ENCODE assay signal across 21 cellular contexts in the genomic region with DNA sequence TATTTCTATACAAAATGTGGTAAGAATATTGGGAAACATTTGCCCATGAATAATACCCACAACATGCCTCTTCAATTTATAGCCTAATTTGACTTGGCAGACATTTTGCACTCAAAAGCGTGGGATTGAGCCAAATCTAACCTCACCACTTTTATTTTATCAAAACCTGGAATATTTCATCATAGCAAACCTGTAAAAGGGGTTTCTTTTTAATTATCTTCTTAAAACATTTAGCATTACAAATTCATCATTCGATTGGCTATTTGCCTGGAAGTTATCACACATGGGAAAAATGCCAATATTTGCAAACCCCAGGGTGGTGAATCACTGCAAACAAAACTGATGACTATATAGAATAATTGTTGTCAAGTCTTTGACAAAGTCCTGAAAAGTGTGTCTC. TPM values are rescaled to one million over a fixed set of nuclear protein-coding genes. Genes with fewer than 3 reads are reported as not detected.
A peak's percentile ranks its signal among the peaks of the same experiment; 100 is the strongest.
DNase-seq lines count a peak whose midpoint lies in the region; ATAC-seq, FAIRE-seq and TF ChIP-seq lines count a peak whose summit lies in the region.
"Had no signal": no experiment of that assay in that cellular context is flagged by ENCODE, and none has a peak within 500 bp of the region (broad histone marks: within the 10 kb centered on the region; RNA-seq: fewer than 3 reads in every experiment).

No MANE protein-coding gene starts in this region.

- ATAC-seq in PC-3 (no peak), HG02588 (IDR thresholded peaks at IDR 0.05; ENCODE audit: unreplicated experiment) (no peak)

- intact Hi-C loops in PC-3 (cut with micrococcal nuclease) (no loop called here), mammary epithelial cell (cut with micrococcal nuclease) (no loop called here)

- no peaks in the 10 kb centered on the region for H3K27me3 ChIP-seq in PC-3 (ENCODE audit: low read length)
- peaks cover 1% of the 10 kb centered on the region for H3K27me3 ChIP-seq in mammary epithelial cell (ENCODE audit: insufficient read depth, low read length)
- H3K27me3 ChIP-seq: SJSA1 had no signal

- H3K27ac Mint-ChIP-seq in osteocyte (ENCODE audit: unreplicated experiment) = no peak overlapping the region
- H3K27ac Mint-ChIP-seq: CD14-positive monocyte had no signal

- H3K36me3 Mint-ChIP-seq in osteocyte (ENCODE audit: unreplicated experiment) = no peaks in the 10 kb centered on the region
- H3K36me3 Mint-ChIP-seq: CD14-positive monocyte had no signal

- 5% methylated on average over 2 of the region's 2 CpGs for WGBS in mammary epithelial cell (ENCODE audit: low coverage, missing lambda C conversion rate)

- H3K4me3 ChIP-seq in PC-3 (ENCODE audit: low read length) (no peak overlapping the region), mammary epithelial cell (replicated peaks in 1 of 3; ENCODE audit: insufficient read depth in 1 of 3, low read depth in 2 of 3, low read length in 3 of 3) (no peak overlapping the region)
- H3K4me3 ChIP-seq: GM23248, SJSA1 had no signal

- H3K4me1 ChIP-seq in PC-3 (ENCODE audit: insufficient read depth, low read length) = peaks cover 16% of the 10 kb centered on the region
- H3K4me1 ChIP-seq in mammary epithelial cell (ENCODE audit: insufficient read depth, low read length) = peaks cover 2% of the 10 kb centered on the region
- H3K4me1 ChIP-seq: SJSA1 had no signal

- H4K20me1 ChIP-seq in PC-3 (ENCODE audit: low read length) (no peaks in the 10 kb centered on the region), mammary epithelial cell (ENCODE audit: insufficient read depth, low read length) (no peaks in the 10 kb centered on the region)

- no peak for TF ChIP-seq CTCF in PC-3 (conservative IDR thresholded peaks at IDR 0.05; ENCODE audit: low read depth, low read length)
- no peak for TF ChIP-seq CTCF in mammary epithelial cell (conservative IDR thresholded peaks at IDR 0.05 in 1 of 2, IDR thresholded peaks at IDR 0.05 in 1 of 2; ENCODE audit: extremely low read depth in 1 of 2, insufficient read depth in 1 of 2, low read depth in 1 of 2, low read length in 2 of 2)
- TF ChIP-seq CTCF in osteocyte (IDR thresholded peaks at IDR 0.05) = no peak

- no peak overlapping the region for H3K4me3 Mint-ChIP-seq in osteocyte (ENCODE audit: unreplicated experiment)
- H3K4me3 Mint-ChIP-seq: CD14-positive monocyte had no signal

- dilution Hi-C loops in mammary epithelial cell (cut with HindIII; ENCODE audit: low sequenced_read_pairs) = no loop called here

- no peaks in the 10 kb centered on the region for H3K9me2 ChIP-seq in PC-3 (replicated peaks; ENCODE audit: low read length)

- H3K4me2 ChIP-seq in PC-3 (ENCODE audit: low read length) (no peak overlapping the region), mammary epithelial cell (ENCODE audit: insufficient read depth, low read depth, low read length) (no peak overlapping the region)

- H3F3A ChIP-seq in PC-3 (ENCODE audit: low read length, unreplicated experiment) = no peaks in the 10 kb centered on the region

- no peak overlapping the region for H2AFZ ChIP-seq in PC-3 (ENCODE audit: low read length)
- no peak overlapping the region for H2AFZ ChIP-seq in mammary epithelial cell (ENCODE audit: low read depth, low read length)
- H2AFZ ChIP-seq: GM23248 had no signal

- peaks cover 22% of the 10 kb centered on the region for H3K9me3 Mint-ChIP-seq in osteocyte (ENCODE audit: unreplicated experiment)

- POLR2A ChIA-PET in PC-3 (lab: Charles Lee; ENCODE audit: unreplicated experiment) = no interaction called here

- BruUV-seq in PC-3 (replicated peaks; lab: Mats Ljungman, UMichigan) (no TSS peak), mammary epithelial cell (replicated peaks; lab: Mats Ljungman, UMichigan) (no TSS peak)

- H3K9ac ChIP-seq in PC-3 (ENCODE audit: low read length) = no peak overlapping the region
- no peak overlapping the region for H3K9ac ChIP-seq in mammary epithelial cell (ENCODE audit: insufficient read depth, low read length)
- H3K9ac ChIP-seq: GM23248 had no signal

- H3K27ac ChIP-seq in PC-3 (ENCODE audit: low read length) (no peak overlapping the region), mammary epithelial cell (ENCODE audit: insufficient read depth, low read depth, low read length) (no peak overlapping the region)
- H3K27ac ChIP-seq: 22Rv1, GM23248, SJSA1 had no signal

- H3K27me3 Mint-ChIP-seq in osteocyte (ENCODE audit: unreplicated experiment) = no peaks in the 10 kb centered on the region

- DNase-seq in DMS79 treated with DMSO at 0.1 percent for 48 hours (lab: John Stamatoyannopoulos, UW) (peak; percentile 0), DMS79 (lab: John Stamatoyannopoulos, UW) (no peak), ELR (ENCODE audit: low read depth) (peak; percentile 44), PC-3 (peak; percentile 82), mammary epithelial cell (peak; percentile 57), RCC 7860 (ENCODE audit: low spot score) (no peak), osteocyte (ENCODE audit: extremely low spot score, unreplicated experiment) (no peak)
- DNase-seq: DND-41, GDM1, GM23248, HCEC 1CT, NCI-H1436, NCI-H1930, NCI-H446 treated with DMSO at 0.1 percent for 48 hours, NCI-H774, SW 1271 had no signal

- no peaks in the 10 kb centered on the region for H3K4me1 Mint-ChIP-seq in osteocyte (ENCODE audit: unreplicated experiment)
- H3K4me1 Mint-ChIP-seq: CD14-positive monocyte had no signal

- FAIRE-seq in RCC 7860 (lab: Jason Lieb, UNC) = no peak

- H3K79me2 ChIP-seq in PC-3 (ENCODE audit: low read length) = no peaks in the 10 kb centered on the region
- no peaks in the 10 kb centered on the region for H3K79me2 ChIP-seq in mammary epithelial cell (ENCODE audit: insufficient read depth, low read length)

- H3K36me3 ChIP-seq in PC-3 (ENCODE audit: low read depth, low read length) (no peaks in the 10 kb centered on the region), mammary epithelial cell (ENCODE audit: insufficient read depth, low read length) (no peaks in the 10 kb centered on the region)
- H3K36me3 ChIP-seq: SJSA1 had no signal

- H3K9me3 ChIP-seq in PC-3 (ENCODE audit: low read length) (no peaks in the 10 kb centered on the region), mammary epithelial cell (replicated peaks; ENCODE audit: insufficient read depth, low read length) (no peaks in the 10 kb centered on the region)
- H3K9me3 ChIP-seq: SJSA1 had no signal

- in situ Hi-C loops in mammary epithelial cell (cut with MboI; ENCODE audit: low sequenced_read_pairs in 2 of 2) = no loop called here

- CTCF ChIA-PET in PC-3 (lab: Charles Lee) = no interaction called here
- CTCF ChIA-PET in mammary epithelial cell (lab: Charles Lee; ENCODE audit: low non-redundant PET) = no interaction called here

RNA-seq across cellular contexts. Expression of a gene that starts 56.2 kb away (rescaled TPM):
- total RNA-seq in PC-3 (2014; rRNA removed) (0.26 TPM in 1 of 2 replicates, not detected in the other), mammary epithelial cell (not detected), osteocyte (not detected in 2 replicates)
- polyA plus RNA-seq in mammary epithelial cell = not detected
- not detected for polyA minus RNA-seq in mammary epithelial cell
- total RNA-seq: GM23248, SJSA1 had no signal
- polyA plus RNA-seq: AG04450, CD14-positive monocyte, GM23248 had no signal

Comparison
In these comparisons a context has a peak if more than half of its experiments do, and no peak if none do; other contexts are left out.
1. DNase-seq: peak in DMS79 treated with DMSO at 0.1 percent for 48 hours (single experiment), ELR (single experiment), PC-3 (single experiment) and mammary epithelial cell (single experiment); none in DMS79 (single experiment), RCC 7860 (single experiment) and osteocyte (single experiment).